Comparison of ENCODE assay signal across 9 cellular contexts in the genomic region with DNA sequence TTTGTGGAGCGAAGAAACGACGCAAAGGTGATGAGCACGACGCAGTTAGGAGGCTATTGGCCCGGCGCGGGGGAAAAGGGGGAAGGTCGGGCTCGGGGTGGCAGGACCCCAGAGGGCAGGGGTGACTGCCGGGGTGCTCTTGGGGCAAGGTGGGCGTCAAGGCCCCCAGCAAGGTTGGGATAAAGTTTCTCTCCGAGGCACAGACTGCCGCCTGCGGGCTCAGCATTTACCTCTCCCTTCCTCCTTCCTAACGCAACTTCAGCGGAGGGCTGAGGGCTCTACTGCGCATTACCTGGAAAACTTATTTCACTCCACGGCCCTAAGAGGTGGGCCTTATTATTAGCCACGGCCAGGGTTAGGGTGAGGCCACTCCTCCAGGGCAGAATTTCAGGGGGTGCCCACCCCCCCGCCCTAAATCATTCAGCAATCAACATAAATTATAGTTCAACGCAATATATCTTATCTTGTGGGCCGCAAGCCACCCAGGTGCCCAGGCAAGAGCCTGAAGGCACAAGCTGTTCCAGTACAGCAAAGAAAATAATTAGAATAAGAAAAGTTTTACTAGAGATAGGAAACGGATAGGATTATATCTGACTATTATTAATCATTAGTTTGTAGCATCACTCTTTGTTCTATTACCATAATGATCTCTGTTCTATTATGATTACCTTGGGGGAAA. TPM values are rescaled to one million over a fixed set of nuclear protein-coding genes. Genes with fewer than 3 reads are reported as not detected.
A peak's percentile ranks its signal among the peaks of the same experiment; 100 is the strongest.
DNase-seq lines count a peak whose midpoint lies in the region; ATAC-seq and TF ChIP-seq lines count a peak whose summit lies in the region.
"Not testable (repeated sequence)": the region's sequence is repeated elsewhere in the genome, so short reads cannot be mapped to it uniquely, and the experiment has no call there.
"Had no signal": no experiment of that assay in that cellular context is flagged by ENCODE, and none has a peak within 500 bp of the region (broad histone marks: within the 10 kb centered on the region; RNA-seq: fewer than 3 reads in every experiment).

No MANE protein-coding gene starts in this region.

- not testable (repeated sequence) for H3K4me1 ChIP-seq in HUES6 (ENCODE audit: control insufficient read depth, insufficient read depth, low read length); adipocyte (ENCODE audit: control insufficient read depth, insufficient read depth, low read length); esophagus squamous epithelium; right lobe of liver; ovary (ENCODE audit: insufficient read depth); stomach

- H3K9ac ChIP-seq in HUES6 (ENCODE audit: low read length) (peak overlapping the region; percentile 46), adipocyte (ENCODE audit: low read length) (peak overlapping the region; percentile 53)

- not testable (repeated sequence) for TF ChIP-seq CTCF in AG04450 (IDR thresholded peaks at IDR 0.05; ENCODE audit: low read depth, low read length); esophagus squamous epithelium (IDR thresholded peaks at IDR 0.05); right lobe of liver (IDR thresholded peaks at IDR 0.05); ovary (IDR thresholded peaks at IDR 0.05); stomach (IDR thresholded peaks at IDR 0.05)

- TF ChIP-seq EP300 in ovary (IDR thresholded peaks at IDR 0.05); stomach (IDR thresholded peaks at IDR 0.05): not testable (repeated sequence)

- intact Hi-C loops in esophagus squamous epithelium (cut with DNase I); right lobe of liver (cut with DNase I); ovary (cut with DNase I); stomach (cut with DNase I; ENCODE audit: low total_unique reads): not testable (repeated sequence)

- H3K36me3 ChIP-seq in HUES6 (ENCODE audit: control insufficient read depth, insufficient read depth, low read length); adipocyte (ENCODE audit: control insufficient read depth, insufficient read depth, low read length, severe bottlenecking); esophagus squamous epithelium; right lobe of liver; ovary; stomach: not testable (repeated sequence)

- CTCF ChIA-PET in AG04450 (lab: Charles Lee) = not testable (repeated sequence)

- DNase-seq in AG04450 (ENCODE audit: low read depth, low spot score); adipocyte (ENCODE audit: low read depth); esophagus squamous epithelium (lab: John Stamatoyannopoulos, UW): not testable (repeated sequence)
- peak; percentile 69 for DNase-seq in activated CD4-positive, CD25-positive, alpha-beta regulatory T cell treated with anti-CD3 and anti-CD28 coated beads, Interleukin-2, amount 50 U/mL, for 72 hours
- peak; percentile 38 to 83 (median 78) for DNase-seq in right lobe of liver
- DNase-seq in ovary = peak; percentile 68 to 92 (median 73)
- peak; percentile 55 for DNase-seq in stomach

- POLR2A ChIA-PET in AG04450 (lab: Yijun Ruan, JAX) = not testable (repeated sequence)

- TF ChIP-seq POLR2A in esophagus squamous epithelium (IDR thresholded peaks at IDR 0.05); right lobe of liver (IDR thresholded peaks at IDR 0.05); ovary (IDR thresholded peaks at IDR 0.05); stomach (IDR thresholded peaks at IDR 0.05): not testable (repeated sequence)

- not testable (repeated sequence) for H3K27me3 ChIP-seq in AG04450 (ENCODE audit: control insufficient read depth, insufficient read depth, low read length); HUES6 (ENCODE audit: control insufficient read depth, insufficient read depth, low read length); adipocyte (replicated peaks; ENCODE audit: control insufficient read depth, insufficient read depth, low read length); esophagus squamous epithelium; right lobe of liver; ovary; stomach

- ATAC-seq in right lobe of liver = not testable (repeated sequence)

- H3K27ac ChIP-seq in AG04450 (ENCODE audit: low read depth, low read length) (peak overlapping the region; percentile 54), HUES6 (ENCODE audit: low read depth, low read length) (peak overlapping the region; percentile 68; the same call in 1 of the 2 replicates), esophagus squamous epithelium (peak overlapping the region in 3 of 4 donors; percentile 34 to 58 (median 51)), stomach (peak overlapping the region in 4 of 5 donors; percentile 2 to 72 (median 55))
- not testable (repeated sequence) for H3K27ac ChIP-seq in right lobe of liver, ovary

- 55 to 66% methylated on average over 5 to 20 of the region's 24 CpGs for WGBS in esophagus squamous epithelium, 2 donors
- 73% methylated on average over 18 of the region's 24 CpGs for WGBS in right lobe of liver (ENCODE audit: insufficient coverage, low coverage, low lambda C conversion rate, missing lambda C conversion rate)
- WGBS in ovary, 3 donors = 70 to 75% (median 70%) methylated on average over 8 to 20 of the region's 24 CpGs
- WGBS in stomach, 5 donors = 52 to 66% (median 63%) methylated on average over 5 to 20 of the region's 24 CpGs

- H3K9me3 ChIP-seq in AG04450 (ENCODE audit: control insufficient read depth, insufficient read depth, low read length); HUES6 (ENCODE audit: control insufficient read depth, insufficient read depth, low read depth, low read length); adipocyte (ENCODE audit: control insufficient read depth, low read length); esophagus squamous epithelium; right lobe of liver; ovary; stomach: not testable (repeated sequence)

- H3K4me3 ChIP-seq in AG04450 (ENCODE audit: low read depth, low read length) (peak overlapping the region; percentile 47), HUES6 (ENCODE audit: low read depth, low read length) (peak overlapping the region; percentile 31; the same call in 1 of the 2 replicates), adipocyte (ENCODE audit: low read length) (peak overlapping the region; percentile 53), esophagus squamous epithelium (peak overlapping the region in 3 of 4 donors; percentile 1 to 22 (median 1)), ovary (peak overlapping the region; percentile 0), stomach (peak overlapping the region in 3 of 4 donors; percentile 0 to 29 (median 26))
- H3K4me3 ChIP-seq in right lobe of liver = not testable (repeated sequence)

RNA-seq across cellular contexts. Expression of a gene that starts 1.6 kb away (rescaled TPM):
- polyA plus RNA-seq in AG04450 (2011; rRNA removed) = not detected in 2 replicates
- not detected in 2 replicates for polyA minus RNA-seq in AG04450 (2011; rRNA and poly(A)+ RNA removed)
- total RNA-seq in esophagus squamous epithelium = not detected
- 1,000 to 10,000 TPM in 3 of 6 experiments, 100 to 1,000 TPM in 1, not detected in 2; 626 to 4,576 (median 3,287) TPM for total RNA-seq in right lobe of liver
- total RNA-seq in ovary = over 10,000 TPM in 1 of 7 donors, 1,000 to 10,000 TPM in 4, not detected in 2; 2,710 to 10,212 (median 7,317) TPM
- polyA plus RNA-seq in ovary = not detected
- not detected for total RNA-seq in stomach
- not detected for polyA plus RNA-seq in stomach
- total RNA-seq: subcutaneous adipose tissue had no signal

RNA-seq across cellular contexts. Expression of a gene that starts 3.7 kb away (rescaled TPM):
- polyA plus RNA-seq in AG04450 (2011; rRNA removed) = not detected in 2 replicates
- not detected in 2 replicates for polyA minus RNA-seq in AG04450 (2011; rRNA and poly(A)+ RNA removed)
- not detected for total RNA-seq in esophagus squamous epithelium
- not detected for total RNA-seq in right lobe of liver
- under 1 TPM in 4 of 7 donors, not detected in 3; 0.27 to 0.57 (median 0.34) TPM for total RNA-seq in ovary
- under 1 TPM in 1 of 2 donors, not detected in 1; 0.12 TPM for polyA plus RNA-seq in ovary
- total RNA-seq in stomach = under 1 TPM in 1 of 5 donors, not detected in 4; 0.55 TPM
- not detected for polyA plus RNA-seq in stomach
- total RNA-seq: subcutaneous adipose tissue had no signal

RNA-seq across cellular contexts. Expression of a gene that starts 20.5 kb away (rescaled TPM):
- polyA plus RNA-seq in AG04450 (2011; rRNA removed) = 4.5 and 5.1 TPM in 2 replicates
- polyA minus RNA-seq in AG04450 (2011; rRNA and poly(A)+ RNA removed) = 8.8 and 10.9 TPM in 2 replicates
- total RNA-seq in esophagus squamous epithelium = 1 to 10 TPM in 3 of 4 donors, under 1 TPM in 1; 0.27 to 2.5 (median 1.6) TPM
- total RNA-seq in right lobe of liver = 1 to 10 TPM; 3.1 to 8.4 (median 4.5) TPM
- total RNA-seq in ovary = 10 to 100 TPM in 5 of 7 donors, 1 to 10 TPM in 2; 1.5 to 23.4 (median 15.0) TPM
- polyA plus RNA-seq in ovary = 10 to 100 TPM in 1 of 2 donors, 1 to 10 TPM in 1; 5.6 to 11.4 TPM
- total RNA-seq in stomach = 10 to 100 TPM in 2 of 5 donors, 1 to 10 TPM in 2, not detected in 1; 4.0 to 82.3 (median 28.2) TPM
- polyA plus RNA-seq in stomach = 1 to 10 TPM in 2 of 3 donors, under 1 TPM in 1; 0.85 to 1.9 (median 1.8) TPM
